In the genomic region with DNA sequence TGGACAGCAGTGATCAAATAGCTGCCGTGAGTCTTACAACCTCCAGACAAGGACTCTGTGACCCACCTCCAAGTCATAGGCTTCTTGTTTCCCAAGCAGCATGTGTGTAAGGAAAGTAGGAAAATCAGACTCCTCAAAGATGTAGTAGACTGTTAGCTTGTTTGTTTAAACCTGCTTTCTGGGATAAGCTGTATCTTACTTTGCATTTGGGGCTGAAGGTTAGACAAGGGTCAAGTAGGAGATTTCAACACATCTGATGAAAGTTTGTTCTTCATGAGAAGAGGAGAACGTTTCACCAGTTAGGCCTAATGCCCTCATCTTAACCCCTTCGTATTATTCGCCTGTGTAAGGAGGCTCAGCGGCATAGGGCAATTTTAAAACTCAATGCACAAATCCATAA, we compare ENCODE assay signal across 24 cellular contexts.
"Had no signal": no experiment of that assay in that cellular context is flagged by ENCODE, and none has a peak within 500 bp of the region (broad histone marks: within the 10 kb centered on the region; RNA-seq: fewer than 3 reads in every experiment).

No MANE protein-coding gene starts in this region.

- H3K36me3 ChIP-seq: gastrocnemius medialis, neutrophil, prostate gland, right atrium auricular region, tibial artery, upper lobe of left lung, vagina had no signal

- H3K27me3 ChIP-seq: gastrocnemius medialis, neutrophil, right atrium auricular region, testis, tibial artery, upper lobe of left lung, vagina had no signal

- DNase-seq: cortex of kidney; effector memory CD8-positive, alpha-beta T cell; erythroblast; gastrocnemius medialis; head of caudate nucleus; kidney; mesendoderm; midbrain; naive thymus-derived CD4-positive, alpha-beta T cell; stimulated activated CD4-positive, alpha-beta T cell treated with anti-CD3 and anti-CD28 coated beads, Interleukin-2, amount 100 ng/mL, for 24 hours; stimulated activated CD4-positive, alpha-beta T cell treated with anti-CD3 and anti-CD28 coated beads, Interleukin-4, amount 100 ng/mL, for 24 hours; stimulated activated naive CD8-positive, alpha-beta T cell treated with anti-CD3 and anti-CD28 coated beads, Interleukin-15, Interleukin-2, amounts not matched to agents 100 U/mL and 50 U/mL, for 24 hours; substantia nigra; testis; tibial artery; upper lobe of left lung had no signal

- H3K9ac ChIP-seq: parathyroid adenoma had no signal

- H2AFZ ChIP-seq: parathyroid adenoma had no signal

- H3K27ac ChIP-seq: gastrocnemius medialis, neutrophil, parathyroid adenoma, prostate gland, right atrium auricular region, testis, tibial artery, upper lobe of left lung, vagina had no signal

- FAIRE-seq: endometrium, kidney had no signal

- H3K79me2 ChIP-seq: parathyroid adenoma had no signal

- H3K4me3 Mint-ChIP-seq: effector memory CD8-positive, alpha-beta T cell; naive thymus-derived CD4-positive, alpha-beta T cell; stimulated activated effector memory CD8-positive, alpha-beta T cell treated with anti-CD3 and anti-CD28 coated beads, Interleukin-12 subunit alpha, Interleukin-12 subunit beta, amount 100 ng/mL, for 72 hours had no signal

- H3K9me3 ChIP-seq: gastrocnemius medialis, neutrophil, prostate gland, testis, upper lobe of left lung, vagina had no signal

- H3K4me1 ChIP-seq: gastrocnemius medialis, parathyroid adenoma, prostate gland, right atrium auricular region, testis, tibial artery, upper lobe of left lung, vagina had no signal

- H3K27ac Mint-ChIP-seq: effector memory CD8-positive, alpha-beta T cell; naive thymus-derived CD4-positive, alpha-beta T cell; stimulated activated effector memory CD8-positive, alpha-beta T cell treated with anti-CD3 and anti-CD28 coated beads, Interleukin-12 subunit alpha, Interleukin-12 subunit beta, amount 100 ng/mL, for 72 hours had no signal

- H3K4me3 ChIP-seq: gastrocnemius medialis, prostate gland, right atrium auricular region, testis, tibial artery, upper lobe of left lung, vagina had no signal

- ATAC-seq: effector memory CD8-positive, alpha-beta T cell; gastrocnemius medialis; naive thymus-derived CD4-positive, alpha-beta T cell; sciatic nerve; stimulated activated effector memory CD8-positive, alpha-beta T cell treated with anti-CD3 and anti-CD28 coated beads, Interleukin-12 subunit alpha, Interleukin-12 subunit beta, amount 100 ng/mL, for 72 hours; stimulated activated naive CD8-positive, alpha-beta T cell treated with anti-CD3 and anti-CD28 coated beads, Interleukin-15, Interleukin-2, amounts not matched to agents 100 U/mL and 50 U/mL, for 24 hours had no signal

- H3K4me1 Mint-ChIP-seq: naive thymus-derived CD4-positive, alpha-beta T cell; stimulated activated effector memory CD8-positive, alpha-beta T cell treated with anti-CD3 and anti-CD28 coated beads, Interleukin-12 subunit alpha, Interleukin-12 subunit beta, amount 100 ng/mL, for 72 hours had no signal

- H3K36me3 Mint-ChIP-seq: stimulated activated effector memory CD8-positive, alpha-beta T cell treated with anti-CD3 and anti-CD28 coated beads, Interleukin-12 subunit alpha, Interleukin-12 subunit beta, amount 100 ng/mL, for 72 hours had no signal
